Comparison of ENCODE assay signal across 14 cellular contexts in genomic region chr15:25504307-25504706, GRCh38.
DNase-seq lines count a peak whose midpoint lies in the region; TF ChIP-seq lines count a peak whose summit lies in the region.
"Had no signal": no experiment of that assay in that cellular context is flagged by ENCODE, and none has a peak within 500 bp of the region (broad histone marks: within the 10 kb centered on the region; RNA-seq: fewer than 3 reads in every experiment).

No MANE protein-coding gene starts in this region.

- H3K4me3 ChIP-seq in AG09309 (ENCODE audit: control insufficient read depth, low read depth, low read length) = no peak overlapping the region
- H3K4me3 ChIP-seq in left ventricle myocardium inferior = no peak overlapping the region
- H3K4me3 ChIP-seq in Karpas-422 (ENCODE audit: low read length) = no peak overlapping the region
- H3K4me3 ChIP-seq: ovary, Peyer's patch, thyroid gland had no signal

- no peaks in the 10 kb centered on the region for H3K36me3 ChIP-seq in left ventricle myocardium inferior
- no peaks in the 10 kb centered on the region for H3K36me3 ChIP-seq in Karpas-422 (ENCODE audit: insufficient read depth, low read length)
- H3K36me3 ChIP-seq: ovary, Peyer's patch, thyroid gland had no signal

- H3K9me3 ChIP-seq in left ventricle myocardium inferior (replicated peaks) = no peaks in the 10 kb centered on the region
- no peaks in the 10 kb centered on the region for H3K9me3 ChIP-seq in Karpas-422 (ENCODE audit: low read length)
- H3K9me3 ChIP-seq: ovary, Peyer's patch, thyroid gland had no signal

- H3K4me2 ChIP-seq in Karpas-422 (ENCODE audit: low read depth, low read length, poor library complexity, severe bottlenecking) = no peak overlapping the region

- H3K27ac ChIP-seq in angular gyrus (ENCODE audit: low read depth, low read length) (peak overlapping the region; percentile 4), left ventricle myocardium inferior (replicated peaks) (no peak overlapping the region), Karpas-422 (ENCODE audit: low read length) (no peak overlapping the region)
- H3K27ac ChIP-seq: ovary, Peyer's patch, thyroid gland had no signal

- H3K9me2 ChIP-seq in Karpas-422 (replicated peaks; ENCODE audit: insufficient read depth, low read length) = no peaks in the 10 kb centered on the region

- DNase-seq in AG09309 (ENCODE audit: low read depth) (peak; percentile 46), KBM-7 (peak; percentile 66), kidney tubule cell (ENCODE audit: low spot score) (peak; percentile 9), putamen (ENCODE audit: low spot score) (no peak), left ventricle myocardium inferior (no peak), Karpas-422 (no peak), NCI-H1105 (lab: John Stamatoyannopoulos, UW) (no peak)
- DNase-seq: ACHN, NCI-H1417 treated with DMSO at 0.1 percent for 48 hours, NCI-H510A, ovary, Peyer's patch, thyroid gland had no signal

- intact Hi-C loops in left ventricle myocardium inferior (cut with micrococcal nuclease) = loop anchor here (10.0 kb wide), 2 partner anchors 190 to 430 kb away; no protein-coding TSS in a partner anchor

- no peaks in the 10 kb centered on the region for H3K79me2 ChIP-seq in Karpas-422 (ENCODE audit: low read length)

- in situ Hi-C loops in KBM-7 (cut with MboI; ENCODE audit: low pct_unique_long_range_greater_than_20kb, low sequenced_read_pairs) = no loop called here

- no peaks in the 10 kb centered on the region for H3K27me3 ChIP-seq in left ventricle myocardium inferior (ENCODE audit: low read depth)
- H3K27me3 ChIP-seq in Karpas-422 (ENCODE audit: low read length) = no peaks in the 10 kb centered on the region
- H3K27me3 ChIP-seq: ovary, Peyer's patch, thyroid gland had no signal

- no peaks in the 10 kb centered on the region for H4K20me1 ChIP-seq in Karpas-422 (ENCODE audit: insufficient read depth, low read depth, low read length)

- H3K4me1 ChIP-seq in left ventricle myocardium inferior = no peaks in the 10 kb centered on the region
- H3K4me1 ChIP-seq in Karpas-422 (ENCODE audit: low read length) = no peaks in the 10 kb centered on the region
- H3K4me1 ChIP-seq: Peyer's patch had no signal

- H3K9ac ChIP-seq in Karpas-422 (ENCODE audit: low read length) = no peak overlapping the region

- no peak overlapping the region for H2AFZ ChIP-seq in Karpas-422 (ENCODE audit: low read length)

- TF ChIP-seq CTCF in AG09309 (IDR thresholded peaks at IDR 0.05; ENCODE audit: control insufficient read depth, insufficient read depth, low read depth, low read length, missing control alignments) (no peak), left ventricle myocardium inferior (IDR thresholded peaks at IDR 0.05; ENCODE audit: borderline replicate concordance) (no peak)

Comparison
In these comparisons a context has a peak if more than half of its experiments do, and no peak if none do; other contexts are left out.
1. DNase-seq: peak in AG09309 (single experiment), KBM-7 (single experiment) and kidney tubule cell (single experiment); none in putamen (single experiment), left ventricle myocardium inferior (single experiment), Karpas-422 (single experiment) and NCI-H1105 (single experiment).